In genomic region chr16:52963471-52963870, GRCh38 we compare ENCODE assay signal across 18 cellular contexts.
"Had no signal": no experiment of that assay in that cellular context is flagged by ENCODE, and none has a peak within 500 bp of the region (broad histone marks: within the 10 kb centered on the region; RNA-seq: fewer than 3 reads in every experiment).

No MANE protein-coding gene starts in this region.

- H3K4me3 ChIP-seq: gastroesophageal sphincter, pancreas, sigmoid colon, spleen, upper lobe of left lung had no signal

- ATAC-seq: activated naive CD8-positive, alpha-beta T cell treated with anti-CD3 and anti-CD28 coated beads, Interleukin-2, amount 50 U/mL, for 24 hours; gastroesophageal sphincter; left ventricle myocardium superior; pancreas; stimulated activated naive CD8-positive, alpha-beta T cell treated with anti-CD3 and anti-CD28 coated beads, Interleukin-15, amount 100 ng/mL, for 72 hours had no signal

- H3K4me1 Mint-ChIP-seq: activated naive CD8-positive, alpha-beta T cell treated with anti-CD3 and anti-CD28 coated beads, Interleukin-2, amount 50 U/mL, for 24 hours; memory B cell; nephron; stimulated activated naive CD8-positive, alpha-beta T cell treated with anti-CD3 and anti-CD28 coated beads, Interleukin-15, amount 100 ng/mL, for 72 hours had no signal

- H3K4me3 Mint-ChIP-seq: activated naive CD4-positive, alpha-beta T cell treated with anti-CD3 and anti-CD28 coated beads for 36 hours; activated naive CD8-positive, alpha-beta T cell treated with anti-CD3 and anti-CD28 coated beads, Interleukin-2, amount 50 U/mL, for 24 hours; memory B cell; nephron; stimulated activated naive CD8-positive, alpha-beta T cell treated with anti-CD3 and anti-CD28 coated beads, Interleukin-15, amount 100 ng/mL, for 72 hours had no signal

- DNase-seq: activated CD4-positive, CD25-positive, alpha-beta regulatory T cell treated with anti-CD3 and anti-CD28 coated beads, Interleukin-2, amount 50 U/mL, for 72 hours; activated naive CD4-positive, alpha-beta T cell treated with anti-CD3 and anti-CD28 coated beads for 36 hours; activated naive CD8-positive, alpha-beta T cell treated with anti-CD3 and anti-CD28 coated beads, Interleukin-2, amount 50 U/mL, for 24 hours; aorta; dermis blood vessel endothelial cell; erythroblast; kidney; left ventricle myocardium superior; pancreas; sigmoid colon; spleen; stimulated activated naive CD8-positive, alpha-beta T cell treated with anti-CD3 and anti-CD28 coated beads, Interleukin-15, amount 100 ng/mL, for 72 hours; T-helper 9 cell; upper lobe of left lung had no signal

- H3K27me3 Mint-ChIP-seq: stimulated activated naive CD8-positive, alpha-beta T cell treated with anti-CD3 and anti-CD28 coated beads, Interleukin-15, amount 100 ng/mL, for 72 hours had no signal

- H3K36me3 ChIP-seq: gastroesophageal sphincter, pancreas, sigmoid colon, spleen, upper lobe of left lung had no signal

- H3K27me3 ChIP-seq: gastroesophageal sphincter, sigmoid colon, upper lobe of left lung had no signal

- H3K9me3 ChIP-seq: gastroesophageal sphincter, pancreas, sigmoid colon, spleen, upper lobe of left lung had no signal

- H3K9me3 Mint-ChIP-seq: activated naive CD4-positive, alpha-beta T cell treated with anti-CD3 and anti-CD28 coated beads for 36 hours; activated naive CD8-positive, alpha-beta T cell treated with anti-CD3 and anti-CD28 coated beads, Interleukin-2, amount 50 U/mL, for 24 hours; activated T-helper 2 cell treated with anti-CD3 and anti-CD28 coated beads, Interferon-gamma antibody, Interleukin-2, Interleukin-4, amounts not matched to agents 10 μg/mL and 5 μg/mL and 100 μg/mL, durations not matched to agents 14 hours and 24 hours and 36 hours; memory B cell; nephron; stimulated activated naive CD8-positive, alpha-beta T cell treated with anti-CD3 and anti-CD28 coated beads, Interleukin-15, amount 100 ng/mL, for 72 hours had no signal

- H3K4me1 ChIP-seq: gastroesophageal sphincter, pancreas, sigmoid colon, spleen, upper lobe of left lung had no signal

- H3K36me3 Mint-ChIP-seq: memory B cell had no signal

- H3K27ac ChIP-seq: gastroesophageal sphincter, pancreas, sigmoid colon, spleen, upper lobe of left lung had no signal

- H3K27ac Mint-ChIP-seq: activated naive CD4-positive, alpha-beta T cell treated with anti-CD3 and anti-CD28 coated beads for 36 hours; activated naive CD8-positive, alpha-beta T cell treated with anti-CD3 and anti-CD28 coated beads, Interleukin-2, amount 50 U/mL, for 24 hours; activated T-helper 2 cell treated with anti-CD3 and anti-CD28 coated beads, Interferon-gamma antibody, Interleukin-2, Interleukin-4, amounts not matched to agents 10 μg/mL and 5 μg/mL and 100 μg/mL, durations not matched to agents 14 hours and 24 hours and 36 hours; memory B cell; nephron; stimulated activated naive CD8-positive, alpha-beta T cell treated with anti-CD3 and anti-CD28 coated beads, Interleukin-15, amount 100 ng/mL, for 72 hours had no signal
